Comparison of ENCODE assay signal across 9 cellular contexts in genomic region chr7:158613481-158613880, GRCh38. TPM values are rescaled to one million over a fixed set of nuclear protein-coding genes. Genes with fewer than 3 reads are reported as not detected.
A peak's percentile ranks its signal among the peaks of the same experiment; 100 is the strongest.
DNase-seq lines count a peak whose midpoint lies in the region; ATAC-seq and TF ChIP-seq lines count a peak whose summit lies in the region.
"Had no signal": no experiment of that assay in that cellular context is flagged by ENCODE, and none has a peak within 500 bp of the region (broad histone marks: within the 10 kb centered on the region; RNA-seq: fewer than 3 reads in every experiment).

No MANE protein-coding gene starts in this region.

- H3K4me3 ChIP-seq in heart right ventricle = no peak overlapping the region

- no peaks in the 10 kb centered on the region for H3K9me3 Mint-ChIP-seq in naive thymus-derived CD8-positive, alpha-beta T cell

- CTCF ChIA-PET in RWPE1 (lab: Yijun Ruan, JAX) = no interaction called here

- H3K36me3 Mint-ChIP-seq in naive thymus-derived CD8-positive, alpha-beta T cell = peaks cover 0 to 2% (median 0%) of the 10 kb centered on the region in 3 donors

- POLR2A ChIA-PET in RWPE1 (lab: Yijun Ruan, JAX; ENCODE audit: low non-redundant PET) = no interaction called here
- POLR2A ChIA-PET in naive thymus-derived CD8-positive, alpha-beta T cell (lab: Charles Lee) = no interaction called here

- intact Hi-C loops in heart right ventricle (cut with DNase I) = no loop called here

- H3K4me3 Mint-ChIP-seq in naive thymus-derived CD8-positive, alpha-beta T cell = no peak overlapping the region

- no peak for TF ChIP-seq CTCF in RWPE1 (conservative IDR thresholded peaks at IDR 0.05; ENCODE audit: low read depth)
- no peak for TF ChIP-seq CTCF in heart right ventricle (IDR thresholded peaks at IDR 0.05)

- H3K27me3 ChIP-seq in heart right ventricle = no peaks in the 10 kb centered on the region

- no peak overlapping the region for H3K27ac Mint-ChIP-seq in naive thymus-derived CD8-positive, alpha-beta T cell

- peaks cover 5 to 10% (median 7%) of the 10 kb centered on the region in 4 donors for H3K4me1 Mint-ChIP-seq in naive thymus-derived CD8-positive, alpha-beta T cell

- H3K36me3 ChIP-seq in heart right ventricle = no peaks in the 10 kb centered on the region

- no peaks in the 10 kb centered on the region for H3K27me3 Mint-ChIP-seq in naive thymus-derived CD8-positive, alpha-beta T cell

- no peak overlapping the region for H3K27ac ChIP-seq in RWPE1
- no peak overlapping the region for H3K27ac ChIP-seq in heart right ventricle
- H3K27ac ChIP-seq: VCaP had no signal

- ATAC-seq in GM18502 (IDR thresholded peaks at IDR 0.05; ENCODE audit: poor library complexity, unreplicated experiment) (peak; percentile 96), GM21526 (IDR thresholded peaks at IDR 0.05; ENCODE audit: low FRiP score, unreplicated experiment) (peak; percentile 85), HG03442 (IDR thresholded peaks at IDR 0.05; ENCODE audit: unreplicated experiment) (peak; percentile 92), heart right ventricle (no peak)
- ATAC-seq in naive thymus-derived CD8-positive, alpha-beta T cell = no peak

- H3K4me1 ChIP-seq in heart right ventricle = no peaks in the 10 kb centered on the region

- WGBS in heart right ventricle, 2 donors = 95 to 99% methylated on average over 2 of the region's 2 CpGs

- no peaks in the 10 kb centered on the region for H3K9me3 ChIP-seq in heart right ventricle

- DNase-seq in RKO (ENCODE audit: low spot score) (peak; percentile 6), SW 1271 (lab: John Stamatoyannopoulos, UW) (no peak), RWPE1 (ENCODE audit: low spot score) (no peak), heart right ventricle (no peak)
- no peak for DNase-seq in naive thymus-derived CD8-positive, alpha-beta T cell

RNA-seq across cellular contexts. Expression of gene PTPRN2, which starts 25.9 kb away (rescaled TPM):
- total RNA-seq in heart right ventricle = 1 to 10 TPM in 7 of 10 donors, under 1 TPM in 3; 0.82 to 1.8 (median 1.3) TPM
- polyA plus RNA-seq in heart right ventricle = 1 to 10 TPM; 1.1 to 1.5 TPM
- under 1 TPM; 0.78 to 0.99 TPM for total RNA-seq in naive thymus-derived CD8-positive, alpha-beta T cell
- 1 to 10 TPM in 2 of 3 donors, under 1 TPM in 1; 0.69 to 1.5 (median 1.4) TPM for polyA plus RNA-seq in naive thymus-derived CD8-positive, alpha-beta T cell

Comparison
In these comparisons a context has a peak if more than half of its experiments do, and no peak if none do; other contexts are left out.
1. ATAC-seq: peak in GM18502 (single experiment), GM21526 (single experiment) and HG03442 (single experiment); none in heart right ventricle (0 of 8) and naive thymus-derived CD8-positive, alpha-beta T cell (0 of 2).